20 cellular contexts compared by ENCODE assay signal in the genomic region with DNA sequence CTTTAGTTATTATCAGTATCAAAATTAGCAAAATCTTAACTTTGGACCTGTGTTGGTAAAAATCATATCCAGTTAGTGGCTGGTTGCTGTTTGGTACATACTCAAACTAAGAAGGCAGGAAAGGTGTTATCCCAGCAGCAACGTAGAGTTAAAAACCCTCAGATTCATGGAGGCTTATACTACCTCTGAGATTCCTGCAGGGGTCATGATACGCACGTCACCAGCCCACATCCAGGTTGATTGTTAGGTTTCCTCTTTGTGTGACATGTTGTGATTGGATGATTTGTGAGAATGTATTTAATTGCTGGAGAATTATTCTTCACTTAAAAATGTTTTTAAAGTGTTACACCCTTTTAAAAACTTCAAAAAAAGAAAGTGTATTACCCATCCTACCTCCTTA.
A peak's percentile ranks its signal among the peaks of the same experiment; 100 is the strongest.
DNase-seq lines count a peak whose midpoint lies in the region; ATAC-seq, FAIRE-seq and TF ChIP-seq lines count a peak whose summit lies in the region.
"Had no signal": no experiment of that assay in that cellular context is flagged by ENCODE, and none has a peak within 500 bp of the region (broad histone marks: within the 10 kb centered on the region; RNA-seq: fewer than 3 reads in every experiment).

No MANE protein-coding gene starts in this region.

- H3K9me3 Mint-ChIP-seq in H9 = no peaks in the 10 kb centered on the region
- H3K9me3 Mint-ChIP-seq: stimulated activated memory B cell treated with anti-CD40 and anti-IgM and Interleukin-4, amounts not matched to agents 10 μg/mL and 1 μg/mL and 100 μg/mL, for 72 hours had no signal

- no peaks in the 10 kb centered on the region for H3K9me3 ChIP-seq in H9 (ENCODE audit: control insufficient read depth, low read depth, low read length)
- H3K9me3 ChIP-seq: A549, gastrocnemius medialis, transverse colon had no signal

- H4K8ac ChIP-seq in H9 (replicated peaks; ENCODE audit: insufficient read length, low read depth, low read length) (no peak overlapping the region), mesendoderm (ENCODE audit: low read depth, low read length) (no peak overlapping the region)

- H2BK20ac ChIP-seq in H9 (ENCODE audit: low read depth, low read length, poor library complexity, severe bottlenecking) = no peak overlapping the region

- no peak for FAIRE-seq in bronchial epithelial cell (lab: Jason Lieb, UNC)
- FAIRE-seq: A549 had no signal

- no peak overlapping the region for H2AFZ ChIP-seq in H9 (ENCODE audit: low read length)

- H4K20me1 ChIP-seq in H9 (ENCODE audit: control insufficient read depth, insufficient read depth, insufficient read length) = no peaks in the 10 kb centered on the region

- H3K4ac ChIP-seq in H9 (ENCODE audit: low read depth, low read length) = no peak overlapping the region
- no peak overlapping the region for H3K4ac ChIP-seq in mesendoderm (ENCODE audit: low read depth, low read length)

- no peak for ATAC-seq in HG03378 (IDR thresholded peaks at IDR 0.05; ENCODE audit: unreplicated experiment)
- ATAC-seq: A549; gastrocnemius medialis; stimulated activated memory B cell treated with anti-CD40 and anti-IgM and Interleukin-4, amounts not matched to agents 10 μg/mL and 1 μg/mL and 100 μg/mL, for 72 hours; T-helper 17 cell had no signal

- no peak overlapping the region for H3K27ac Mint-ChIP-seq in H9
- H3K27ac Mint-ChIP-seq: activated naive CD8-positive, alpha-beta T cell; stimulated activated memory B cell treated with anti-CD40 and anti-IgM and Interleukin-4, amounts not matched to agents 10 μg/mL and 1 μg/mL and 100 μg/mL, for 72 hours; T-helper 17 cell had no signal

- H3K4me1 ChIP-seq in H9 (ENCODE audit: insufficient read depth, low read length) (peaks cover 5% of the 10 kb centered on the region; the same call in 1 of the 2 replicates), mesendoderm (ENCODE audit: control insufficient read depth, low read depth, low read length) (no peaks in the 10 kb centered on the region)
- H3K4me1 ChIP-seq: A549, gastrocnemius medialis, transverse colon had no signal

- H3K23ac ChIP-seq in H9 (ENCODE audit: insufficient read length, low read depth, low read length) (no peak overlapping the region), mesendoderm (ENCODE audit: low read length) (no peak overlapping the region)

- no peaks in the 10 kb centered on the region for H3K27me3 Mint-ChIP-seq in H9 (ENCODE audit: low read depth)
- H3K27me3 Mint-ChIP-seq: activated naive CD8-positive, alpha-beta T cell; stimulated activated memory B cell treated with anti-CD40 and anti-IgM and Interleukin-4, amounts not matched to agents 10 μg/mL and 1 μg/mL and 100 μg/mL, for 72 hours; T-helper 17 cell had no signal

- DNase-seq in NCI-H146 (lab: John Stamatoyannopoulos, UW) (peak; percentile 3), NCI-H146 treated with DMSO at 0.1 percent for 48 hours (lab: John Stamatoyannopoulos, UW; ENCODE audit: unreplicated experiment) (no peak), H9 (peak; percentile 42), bronchial epithelial cell (ENCODE audit: low read depth) (peak; percentile 5), mesendoderm (peak; percentile 71), NCI-H187 (lab: John Stamatoyannopoulos, UW) (no peak), NCI-H2171 (lab: John Stamatoyannopoulos, UW) (no peak)
- DNase-seq: activated CD8-positive, alpha-beta memory T cell treated with anti-CD3 and anti-CD28 coated beads for 24 hours; gastrocnemius medialis; IMR-90; mammary epithelial cell; MV-4-11; T-helper 17 cell; transverse colon had no signal

- H3K56ac ChIP-seq in H9 (ENCODE audit: insufficient read length, low read depth, low read length) (no peak overlapping the region), mesendoderm (ENCODE audit: low read length) (no peak overlapping the region)

- H2BK5ac ChIP-seq in H9 (ENCODE audit: insufficient read length, low read length) (no peak overlapping the region), mesendoderm (ENCODE audit: low read length) (no peak overlapping the region)

- H4K91ac ChIP-seq in H9 (ENCODE audit: insufficient read length, low read depth, low read length) = no peak overlapping the region

- H3K4me3 Mint-ChIP-seq in H9 = no peak overlapping the region
- H3K4me3 Mint-ChIP-seq: activated naive CD8-positive, alpha-beta T cell; CD14-positive monocyte; stimulated activated memory B cell treated with anti-CD40 and anti-IgM and Interleukin-4, amounts not matched to agents 10 μg/mL and 1 μg/mL and 100 μg/mL, for 72 hours; T-helper 17 cell had no signal

- no peak overlapping the region for H3T11ph ChIP-seq in H9 (ENCODE audit: low read length)

- H2AK5ac ChIP-seq in H9 (ENCODE audit: insufficient read length, low read length) (no peak overlapping the region), mesendoderm (ENCODE audit: low read length) (no peak overlapping the region)

- H3K18ac ChIP-seq in H9 (ENCODE audit: insufficient read length, low read depth, low read length) (no peak overlapping the region), mesendoderm (ENCODE audit: low read length) (no peak overlapping the region)

- H2BK120ac ChIP-seq in H9 (ENCODE audit: low read depth, low read length, poor library complexity, severe bottlenecking) = no peak overlapping the region
- H2BK120ac ChIP-seq in mesendoderm (ENCODE audit: low read depth, low read length) = no peak overlapping the region

- WGBS in H9 (ENCODE audit: extremely low coverage, insufficient read length, low lambda C conversion rate) = no CpG with 5 or more reads among the region's 3 CpGs
- WGBS in mesendoderm (ENCODE audit: extremely low coverage, insufficient coverage, low lambda C conversion rate) = no CpG with 5 or more reads among the region's 3 CpGs

- H3K27me3 ChIP-seq in H9 (ENCODE audit: insufficient read depth, low read length) = no peaks in the 10 kb centered on the region; the same call in 1 of the 2 replicates
- no peaks in the 10 kb centered on the region for H3K27me3 ChIP-seq in bronchial epithelial cell (ENCODE audit: control insufficient read depth, insufficient read depth, low read length)
- no peaks in the 10 kb centered on the region for H3K27me3 ChIP-seq in mesendoderm (ENCODE audit: insufficient read depth, low read length, poor library complexity)
- H3K27me3 ChIP-seq: gastrocnemius medialis, transverse colon had no signal

- H4K5ac ChIP-seq in H9 (ENCODE audit: insufficient read length, low read depth, low read length) (no peak overlapping the region), mesendoderm (ENCODE audit: low read length) (no peak overlapping the region)

- H3K4me3 ChIP-seq in bronchial epithelial cell (ENCODE audit: low read depth, low read length) (no peak overlapping the region), mesendoderm (ENCODE audit: low read length) (no peak overlapping the region)
- H3K4me3 ChIP-seq: A549, coronary artery, gastrocnemius medialis, transverse colon had no signal

- H3K36me3 ChIP-seq in bronchial epithelial cell (ENCODE audit: control insufficient read depth, insufficient read depth, low read length) = no peaks in the 10 kb centered on the region
- no peaks in the 10 kb centered on the region for H3K36me3 ChIP-seq in mesendoderm (ENCODE audit: control insufficient read depth, insufficient read depth, low read length)
- H3K36me3 ChIP-seq: gastrocnemius medialis, transverse colon had no signal

- no peak overlapping the region for H2BK15ac ChIP-seq in H9 (ENCODE audit: low read depth, low read length)
- H2BK15ac ChIP-seq in mesendoderm (replicated peaks; ENCODE audit: low read depth) = no peak overlapping the region

- TF ChIP-seq CTCF in H9 (conservative IDR thresholded peaks at IDR 0.05) = peak; percentile 68
- TF ChIP-seq CTCF in bronchial epithelial cell (IDR thresholded peaks at IDR 0.05; ENCODE audit: insufficient read depth, low read length, severe bottlenecking) = no peak

- H3K4me2 ChIP-seq in H9 (ENCODE audit: insufficient read depth, insufficient read length, low read length) = no peak overlapping the region
- no peak overlapping the region for H3K4me2 ChIP-seq in mesendoderm (ENCODE audit: low read length)
- H3K4me2 ChIP-seq: A549 had no signal

- peaks cover 22 to 23% of the 10 kb centered on the region in 2 experiments for H3K4me1 Mint-ChIP-seq in H9
- H3K4me1 Mint-ChIP-seq: CD14-positive monocyte; stimulated activated memory B cell treated with anti-CD40 and anti-IgM and Interleukin-4, amounts not matched to agents 10 μg/mL and 1 μg/mL and 100 μg/mL, for 72 hours; T-helper 17 cell had no signal

- H3K36me3 Mint-ChIP-seq in H9 (ENCODE audit: insufficient read depth in 1 of 3, low read depth in 3 of 3) = peaks cover 0 to 2% (median 0%) of the 10 kb centered on the region in 3 experiments; a peak in 1 of 7 replicates
- H3K36me3 Mint-ChIP-seq: activated naive CD8-positive, alpha-beta T cell; CD14-positive monocyte; stimulated activated memory B cell treated with anti-CD40 and anti-IgM and Interleukin-4, amounts not matched to agents 10 μg/mL and 1 μg/mL and 100 μg/mL, for 72 hours had no signal

- H3K79me1 ChIP-seq in H9 (ENCODE audit: insufficient read depth, low read depth, low read length, poor library complexity, severe bottlenecking) (no peaks in the 10 kb centered on the region), mesendoderm (ENCODE audit: low read length) (no peaks in the 10 kb centered on the region)

- H3K79me2 ChIP-seq in H9 (ENCODE audit: insufficient read depth, low read length) = no peaks in the 10 kb centered on the region
- H3K79me2 ChIP-seq in mesendoderm (ENCODE audit: control insufficient read depth, insufficient read depth, low read length) = no peaks in the 10 kb centered on the region

- no peak overlapping the region for H3K9ac ChIP-seq in H9 (ENCODE audit: extremely low read depth, insufficient read length, low read length)
- H3K9ac ChIP-seq in mesendoderm (ENCODE audit: low read length) = no peak overlapping the region

- H3K23me2 ChIP-seq in H9 (ENCODE audit: insufficient read length, low read depth, low read length, poor library complexity, severe bottlenecking) = no peaks in the 10 kb centered on the region

- no peak overlapping the region for H3K14ac ChIP-seq in H9 (ENCODE audit: insufficient read depth, low read length)

- no peak overlapping the region for H2BK12ac ChIP-seq in H9 (ENCODE audit: insufficient read length, low read depth, low read length)

- H3K27ac ChIP-seq in H9 (ENCODE audit: insufficient read length, low read depth, low read length) = no peak overlapping the region
- H3K27ac ChIP-seq in mesendoderm (ENCODE audit: low read depth, low read length) = no peak overlapping the region
- H3K27ac ChIP-seq: A549, coronary artery, gastrocnemius medialis, transverse colon had no signal

Comparison
In these comparisons a context has a peak if more than half of its experiments do, and no peak if none do; other contexts are left out.
1. DNase-seq: peak in NCI-H146 (single experiment), H9 (single experiment), bronchial epithelial cell (single experiment) and mesendoderm (single experiment); none in NCI-H146 treated with DMSO at 0.1 percent for 48 hours (single experiment), NCI-H187 (0 of 2) and NCI-H2171 (single experiment).